ENCODE assay signal across 27 cellular contexts in the genomic region with DNA sequence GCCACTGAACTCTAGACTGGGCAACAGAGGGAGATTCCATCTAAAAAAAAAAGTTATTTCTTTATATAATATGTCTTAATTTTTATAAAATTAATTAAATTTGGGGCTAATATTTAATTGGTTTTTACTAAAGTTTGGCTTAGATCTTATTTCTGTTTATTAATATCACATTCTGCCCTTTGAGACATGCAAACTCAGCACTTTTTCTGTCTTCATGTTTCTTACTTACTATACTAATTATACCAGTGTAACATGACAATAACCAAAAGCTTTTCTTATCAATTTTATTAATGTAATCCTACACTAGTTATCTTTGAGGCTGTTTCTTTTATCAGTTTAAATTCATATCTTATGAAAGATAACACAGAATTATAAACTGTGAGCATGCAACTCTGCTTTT.
"Had no signal": no experiment of that assay in that cellular context is flagged by ENCODE, and none has a peak within 500 bp of the region (broad histone marks: within the 10 kb centered on the region; RNA-seq: fewer than 3 reads in every experiment).

No MANE protein-coding gene starts in this region.

- H3K4me1 ChIP-seq: colonic mucosa, esophagus squamous epithelium, gastrocnemius medialis, heart right ventricle, left ventricle myocardium inferior, lower lobe of right lung had no signal

- DNase-seq: colonic mucosa; cortex of kidney; effector CD8-positive, alpha-beta T cell; erythroblast; esophagus squamous epithelium; foreskin fibroblast; foreskin melanocyte; gastrocnemius medialis; glutamatergic neuron; head of caudate nucleus; heart right ventricle; hippocampal formation; islet precursor cell; kidney; kidney glomerular epithelial cell; left colon; left ventricle myocardium inferior; lower lobe of right lung; mesenchymal stem cell; mucosa of descending colon; naive B cell; naive thymus-derived CD8-positive, alpha-beta T cell had no signal

- ATAC-seq: esophagus mucosa; gastrocnemius medialis; heart right ventricle; left colon; left lobe of liver; lower lobe of right lung; mucosa of descending colon; naive thymus-derived CD8-positive, alpha-beta T cell had no signal

- H3K4me3 Mint-ChIP-seq: dendritic cell treated with granulocyte-macrophage colony-stimulating factor and Interleukin-4, amounts not matched to agents 40 ng/mL and 50 ng/mL, for 4 days; mesothelial cell of epicardium; naive thymus-derived CD8-positive, alpha-beta T cell had no signal

- H3K27ac ChIP-seq: colonic mucosa, epithelial cell of prostate, esophagus squamous epithelium, gastrocnemius medialis, heart right ventricle, left ventricle myocardium inferior, lower lobe of right lung had no signal

- H3K4me3 ChIP-seq: colonic mucosa, esophagus squamous epithelium, gastrocnemius medialis, heart right ventricle, left ventricle myocardium inferior, lower lobe of right lung, mucosa of descending colon had no signal

- H3K27ac Mint-ChIP-seq: dendritic cell treated with granulocyte-macrophage colony-stimulating factor and Interleukin-4, amounts not matched to agents 40 ng/mL and 50 ng/mL, for 4 days; mesothelial cell of epicardium; naive B cell; naive thymus-derived CD8-positive, alpha-beta T cell had no signal

- H3K27me3 ChIP-seq: colonic mucosa, esophagus squamous epithelium, gastrocnemius medialis, heart right ventricle had no signal

- H3K9me3 ChIP-seq: colonic mucosa had no signal

- H3K27me3 Mint-ChIP-seq: dendritic cell treated with granulocyte-macrophage colony-stimulating factor and Interleukin-4, amounts not matched to agents 40 ng/mL and 50 ng/mL, for 4 days; naive B cell; naive thymus-derived CD8-positive, alpha-beta T cell had no signal

- H3K36me3 ChIP-seq: colonic mucosa, esophagus squamous epithelium, gastrocnemius medialis, heart right ventricle, left ventricle myocardium inferior, lower lobe of right lung had no signal

- H3K36me3 Mint-ChIP-seq: mesothelial cell of epicardium had no signal

- H3K4me1 Mint-ChIP-seq: mesothelial cell of epicardium; naive B cell; naive thymus-derived CD8-positive, alpha-beta T cell had no signal
